21 cellular contexts compared by ENCODE assay signal in genomic region chr13:75927183-75927582, GRCh38.
DNase-seq lines count a peak whose midpoint lies in the region; ATAC-seq, FAIRE-seq and TF ChIP-seq lines count a peak whose summit lies in the region.
"Had no signal": no experiment of that assay in that cellular context is flagged by ENCODE, and none has a peak within 500 bp of the region (broad histone marks: within the 10 kb centered on the region; RNA-seq: fewer than 3 reads in every experiment).

No MANE protein-coding gene starts in this region.

- H3K9me3 ChIP-seq in adipocyte (ENCODE audit: control insufficient read depth, low read length) (no peaks in the 10 kb centered on the region), heart right ventricle (peaks cover 0 to 7% (median 0%) of the 10 kb centered on the region in 11 donors)
- H3K9me3 ChIP-seq: A549, Caco-2, HAP-1 had no signal

- 76 to 80% methylated on average over 1 of the region's 1 CpG for WGBS in heart right ventricle, 2 donors

- TF ChIP-seq CTCF in fibroblast of villous mesenchyme (IDR thresholded peaks at IDR 0.05; ENCODE audit: insufficient read depth, low read depth, low read length) (no peak), heart right ventricle (IDR thresholded peaks at IDR 0.05) (no peak)

- H3K4me3 ChIP-seq in adipocyte (ENCODE audit: low read length) (no peak overlapping the region), fibroblast of villous mesenchyme (ENCODE audit: low read depth, low read length) (no peak overlapping the region), skeletal muscle cell (ENCODE audit: low read depth, low read length) (no peak overlapping the region), heart right ventricle (no peak overlapping the region)
- H3K4me3 ChIP-seq: A549, HAP-1 had no signal

- intact Hi-C loops in heart right ventricle (cut with DNase I), result no loop called here

- FAIRE-seq in endometrium (lab: Jason Lieb, UNC), result peak; percentile 83
- FAIRE-seq: A549, G401.6, GM12892, H54 had no signal

- H3K9ac ChIP-seq in adipocyte (ENCODE audit: low read length), result no peak overlapping the region

- ATAC-seq in heart right ventricle, result no peak
- ATAC-seq: A549; CD8-positive, alpha-beta T cell had no signal

- H3K4me1 ChIP-seq in adipocyte (ENCODE audit: control insufficient read depth, insufficient read depth, low read length) (no peaks in the 10 kb centered on the region), heart right ventricle (no peaks in the 10 kb centered on the region)
- H3K4me1 ChIP-seq: A549, Caco-2, HAP-1 had no signal

- no peaks in the 10 kb centered on the region for H3K36me3 ChIP-seq in adipocyte (ENCODE audit: control insufficient read depth, insufficient read depth, low read length, severe bottlenecking)
- H3K36me3 ChIP-seq in heart right ventricle, result no peaks in the 10 kb centered on the region
- H3K36me3 ChIP-seq: HAP-1 had no signal

- H3K27ac ChIP-seq in heart right ventricle, result no peak overlapping the region
- H3K27ac ChIP-seq: A549 had no signal

- DNase-seq in adipocyte (ENCODE audit: low read depth) (peak; percentile 46), fibroblast of villous mesenchyme (ENCODE audit: low read depth) (peak; percentile 13), skeletal muscle cell (ENCODE audit: low read depth) (peak; percentile 6), heart right ventricle (no peak), hippocampal formation (lab: John Stamatoyannopoulos, UW) (no peak)
- DNase-seq in activated CD4-positive, CD25-positive, alpha-beta regulatory T cell (lab: John Stamatoyannopoulos, UW), result no peak
- DNase-seq: 8988T; ACHN; C1 segment of cervical spinal cord; Caco-2; CD8-positive, alpha-beta T cell; DMS153; DND-41; GOT3; HFFc6 had no signal

- H3K27me3 ChIP-seq in adipocyte (replicated peaks; ENCODE audit: control insufficient read depth, insufficient read depth, low read length), result no peaks in the 10 kb centered on the region
- H3K27me3 ChIP-seq in heart right ventricle, result no peaks in the 10 kb centered on the region

Comparison
In these comparisons a context has a peak if more than half of its experiments do, and no peak if none do; other contexts are left out.
1. DNase-seq: peak in adipocyte (single experiment), fibroblast of villous mesenchyme (single experiment) and skeletal muscle cell (single experiment); none in heart right ventricle (0 of 2), activated CD4-positive, CD25-positive, alpha-beta regulatory T cell (0 of 4) and hippocampal formation (0 of 2).